In genomic region chr2:75356857-75357256, GRCh38 we compare ENCODE assay signal across 17 cellular contexts.
DNase-seq lines count a peak whose midpoint lies in the region.
"Had no signal": no experiment of that assay in that cellular context is flagged by ENCODE, and none has a peak within 500 bp of the region (broad histone marks: within the 10 kb centered on the region; RNA-seq: fewer than 3 reads in every experiment).

No MANE protein-coding gene starts in this region.

- H3K27me3 ChIP-seq in adipocyte (replicated peaks; ENCODE audit: control insufficient read depth, insufficient read depth, low read length): no peaks in the 10 kb centered on the region
- H3K27me3 ChIP-seq: BLaER1 treated with 17β-estradiol and CSF1 and Interleukin-3, amounts not matched to agents 10 nM and 100 nM had no signal

- H3K4me3 ChIP-seq in adipocyte (ENCODE audit: low read length): no peak overlapping the region
- H3K4me3 ChIP-seq: BLaER1 treated with 17β-estradiol and CSF1 and Interleukin-3, amounts not matched to agents 10 nM and 100 nM; GM23338 had no signal

- H3K9me3 ChIP-seq in adipocyte (ENCODE audit: control insufficient read depth, low read length): no peaks in the 10 kb centered on the region
- H3K9me3 ChIP-seq: BLaER1 treated with 17β-estradiol and CSF1 and Interleukin-3, amounts not matched to agents 10 nM and 100 nM had no signal

- H3K9ac ChIP-seq in adipocyte (ENCODE audit: low read length): no peak overlapping the region
- H3K9ac ChIP-seq: BLaER1 treated with 17β-estradiol and CSF1 and Interleukin-3, amounts not matched to agents 10 nM and 100 nM had no signal

- H3K4me1 ChIP-seq in adipocyte (ENCODE audit: control insufficient read depth, insufficient read depth, low read length): no peaks in the 10 kb centered on the region

- DNase-seq in NCI-H1105 treated with DMSO at 0.1 percent for 48 hours (lab: John Stamatoyannopoulos, UW) (peak; percentile 10), NCI-H1105 (lab: John Stamatoyannopoulos, UW) (no peak), CMK (ENCODE audit: low read depth) (peak; percentile 22), NCI-H524 treated with DMSO at 0.1 percent for 48 hours (lab: John Stamatoyannopoulos, UW) (peak; percentile 25), adipocyte (ENCODE audit: low read depth) (peak; percentile 1), HuH-7.5 (ENCODE audit: low spot score) (no peak), iPS-NIHi7 (ENCODE audit: extremely low spot score) (no peak)
- DNase-seq: 8988T; ACHN; Calu3; CD4-positive, CD25-positive, alpha-beta regulatory T cell; DMS153; DMS79 treated with DMSO at 0.1 percent for 48 hours; EL; H9 had no signal

- H3K36me3 ChIP-seq in adipocyte (ENCODE audit: control insufficient read depth, insufficient read depth, low read length, severe bottlenecking): no peaks in the 10 kb centered on the region
- H3K36me3 ChIP-seq: BLaER1 treated with 17β-estradiol and CSF1 and Interleukin-3, amounts not matched to agents 10 nM and 100 nM had no signal

Comparison
In these comparisons a context has a peak if more than half of its experiments do, and no peak if none do; other contexts are left out.
1. DNase-seq: peak in NCI-H1105 treated with DMSO at 0.1 percent for 48 hours (single experiment), CMK (single experiment), NCI-H524 treated with DMSO at 0.1 percent for 48 hours (single experiment) and adipocyte (single experiment); none in NCI-H1105 (single experiment), HuH-7.5 (single experiment) and iPS-NIHi7 (single experiment).